11 cellular contexts compared by ENCODE assay signal in the genomic region with DNA sequence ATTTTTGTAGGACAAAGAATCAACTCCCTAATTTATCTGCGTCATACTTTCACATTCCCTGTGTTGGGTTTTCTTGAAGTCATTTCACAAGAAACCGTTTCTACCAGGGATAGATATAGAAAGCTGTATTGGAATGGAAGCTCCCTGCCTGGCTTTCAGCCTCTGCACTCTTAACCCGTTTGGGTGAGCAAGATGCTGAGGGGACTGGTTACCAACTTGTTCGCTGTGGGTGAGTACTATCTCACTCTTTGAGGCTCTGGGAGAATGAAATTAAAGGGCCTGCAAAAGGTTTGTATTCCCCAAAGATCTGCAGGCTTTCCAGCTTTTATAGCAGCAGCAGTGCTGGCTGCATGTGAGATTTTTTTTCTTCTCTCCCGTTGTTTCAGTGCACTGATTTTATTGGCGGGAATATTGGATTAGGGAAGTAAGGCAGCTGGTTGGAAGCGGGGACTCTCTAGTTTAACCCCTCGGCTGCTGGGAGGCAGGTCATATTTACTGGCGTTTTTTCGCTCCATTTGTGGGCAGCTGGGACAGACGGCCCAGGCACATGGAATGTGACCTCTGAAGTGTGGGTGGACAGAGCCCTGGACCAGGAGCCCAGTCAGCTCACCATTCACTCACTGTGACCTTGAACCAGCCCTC. TPM values are rescaled to one million over a fixed set of nuclear protein-coding genes. Genes with fewer than 3 reads are reported as not detected.
DNase-seq lines count a peak whose midpoint lies in the region; ATAC-seq and TF ChIP-seq lines count a peak whose summit lies in the region.
"Had no signal": no experiment of that assay in that cellular context is flagged by ENCODE, and none has a peak within 500 bp of the region (broad histone marks: within the 10 kb centered on the region; RNA-seq: fewer than 3 reads in every experiment).

No MANE protein-coding gene starts in this region.

- no peaks in the 10 kb centered on the region for H3K4me1 ChIP-seq in GM23248 (ENCODE audit: insufficient read depth)
- no peaks in the 10 kb centered on the region for H3K4me1 ChIP-seq in rectal smooth muscle tissue (ENCODE audit: control insufficient read depth, insufficient read depth, low read length)

- WGBS in GM23248 (ENCODE audit: low coverage in 1 of 2, low lambda C conversion rate in 2 of 2, missing lambda C conversion rate in 2 of 2), 2 experiments: 5 to 6% methylated on average over 11 of the region's 11 CpGs

- no peaks in the 10 kb centered on the region for H3K79me2 ChIP-seq in GM23248 (ENCODE audit: insufficient read depth)

- H3K9me3 ChIP-seq in GM23248 (ENCODE audit: low read depth): no peaks in the 10 kb centered on the region

- H3K27me3 ChIP-seq in GM23248 (replicated peaks; ENCODE audit: insufficient read depth) (no peaks in the 10 kb centered on the region), rectal smooth muscle tissue (ENCODE audit: control insufficient read depth, insufficient read depth, low read length) (no peaks in the 10 kb centered on the region)

- H3K27ac ChIP-seq in GM23248: no peak overlapping the region
- no peak overlapping the region for H3K27ac ChIP-seq in rectal smooth muscle tissue (ENCODE audit: low read depth, low read length)

- H3K9ac ChIP-seq in GM23248: no peak overlapping the region
- no peak overlapping the region for H3K9ac ChIP-seq in rectal smooth muscle tissue (ENCODE audit: low read length)

- no peak for TF ChIP-seq CTCF in fibroblast of mammary gland (conservative IDR thresholded peaks at IDR 0.05; ENCODE audit: control insufficient read depth, insufficient read depth, low read depth, low read length)

- peak; percentile 45 for DNase-seq in GM23248
- DNase-seq in NCI-H82 treated with DMSO at 0.1 percent for 48 hours (lab: John Stamatoyannopoulos, UW; ENCODE audit: unreplicated experiment): peak; percentile 96
- DNase-seq in fibroblast of mammary gland (ENCODE audit: low read depth): peak; percentile 15
- DNase-seq in 8988T: no peak
- DNase-seq in activated CD4-positive, alpha-beta T cell treated with anti-CD3 and anti-CD28 coated beads for 1 hour: no peak
- DNase-seq: left colon, NCI-H510A treated with DMSO at 0.1 percent for 48 hours, T-helper 17 cell had no signal

- no peaks in the 10 kb centered on the region for H3K9me2 ChIP-seq in GM23248 (ENCODE audit: insufficient read depth)

- H3F3A ChIP-seq in GM23248 (ENCODE audit: insufficient read depth): no peaks in the 10 kb centered on the region

- H3K4me2 ChIP-seq in GM23248 (ENCODE audit: unreplicated experiment): peak overlapping the region; percentile 25

- no peaks in the 10 kb centered on the region for H3K36me3 ChIP-seq in GM23248 (ENCODE audit: low read depth)
- no peaks in the 10 kb centered on the region for H3K36me3 ChIP-seq in rectal smooth muscle tissue (ENCODE audit: control insufficient read depth, insufficient read depth, low read length)

- peak overlapping the region; percentile 39 for H3K4me3 ChIP-seq in GM23248
- no peak overlapping the region for H3K4me3 ChIP-seq in fibroblast of mammary gland (ENCODE audit: control insufficient read depth, low read depth, low read length)
- H3K4me3 ChIP-seq in rectal smooth muscle tissue (ENCODE audit: low read length): peak overlapping the region; percentile 8

- no peak for ATAC-seq in HG03460 (IDR thresholded peaks at IDR 0.05; ENCODE audit: unreplicated experiment)
- ATAC-seq in HG02885 (IDR thresholded peaks at IDR 0.05; ENCODE audit: poor library complexity, unreplicated experiment): no peak
- ATAC-seq: left colon, T-helper 17 cell had no signal

- H4K20me1 ChIP-seq in GM23248 (ENCODE audit: insufficient read depth): no peaks in the 10 kb centered on the region; the same call in 1 of the 2 replicates

- H2AFZ ChIP-seq in GM23248: 0 out of 2 replicates have a peak overlapping the region, but pooled peaks have one; percentile 46

- in situ Hi-C loops in GM23248 (cut with MboI): no loop called here

RNA-seq across cellular contexts. Expression of gene C17orf75, which starts 30.9 kb away (rescaled TPM):
- total RNA-seq in GM23248 (2014; rRNA removed; shearing (Covaris generic)): 11.1 and 18.5 TPM in 2 replicates
- polyA plus RNA-seq in GM23248 (2016; fragmentation: Nextera tagmentation; extraction: Ambion mirVana): 14.7 and 17.0 TPM in 2 replicates

RNA-seq across cellular contexts. Expression of gene ZNF207, which starts 38.9 kb away (rescaled TPM):
- total RNA-seq in GM23248 (2014; rRNA removed; shearing (Covaris generic)): 93.1 and 113 TPM in 2 replicates
- polyA plus RNA-seq in GM23248 (2016; fragmentation: Nextera tagmentation; extraction: Ambion mirVana): 96.8 and 99.5 TPM in 2 replicates

RNA-seq across cellular contexts. Expression of gene RHBDL3, which starts 45.4 kb away (rescaled TPM):
- 0.11 TPM in 1 of 2 replicates, not detected in the other for total RNA-seq in GM23248 (2014; rRNA removed; shearing (Covaris generic))
- polyA plus RNA-seq in GM23248 (2016; fragmentation: Nextera tagmentation; extraction: Ambion mirVana): 0.09 TPM in 1 of 2 replicates, not detected in the other

Comparison
In these comparisons a context has a peak if more than half of its experiments do, and no peak if none do; other contexts are left out.
1. DNase-seq: peak in GM23248 (single experiment), NCI-H82 treated with DMSO at 0.1 percent for 48 hours (single experiment) and fibroblast of mammary gland (single experiment); none in 8988T (single experiment) and activated CD4-positive, alpha-beta T cell treated with anti-CD3 and anti-CD28 coated beads for 1 hour (single experiment).